In genomic region chr17:47288531-47289116, GRCh38 we compare ENCODE assay signal across 1 cellular context.
TF ChIP-seq lines count a peak whose summit lies in the region.

No MANE protein-coding gene starts in this region.

TF ChIP-seq in K562, 482 proteins besides CTCF, POLR2A, EP300 and RAD21 (continued from another document):
- no peak for TF ChIP-seq PBX2 (CRISPR knock-in tag; IDR thresholded peaks at IDR 0.05; ENCODE audit: low read depth)
- no peak for TF ChIP-seq PBX2 (tag; conservative IDR thresholded peaks at IDR 0.05; ENCODE audit: low read depth)
- peak; percentile 69 for TF ChIP-seq NEUROD1 (IDR thresholded peaks at IDR 0.05; ENCODE audit: borderline replicate concordance, low read depth, low read length, partially characterized antibody)
- TF ChIP-seq ZNF197 (CRISPR knock-in tag; IDR thresholded peaks at IDR 0.05; ENCODE audit: low read depth): peak; percentile 67; the same call in 1 of the 2 replicates
- peak; percentile 69; the same call in 1 of the 2 replicates for TF ChIP-seq GTF2A2 (tag; IDR thresholded peaks at IDR 0.05)
- TF ChIP-seq KDM2B (CRISPR knock-in tag; IDR thresholded peaks at IDR 0.05): no peak
- no peak; the same call in 1 of the 2 replicates for TF ChIP-seq IRF9 (tag; IDR thresholded peaks at IDR 0.05)
- peak; percentile 77 for TF ChIP-seq ZNF589 (CRISPR knock-in tag; IDR thresholded peaks at IDR 0.05; ENCODE audit: low read depth)
- peak; percentile 85 for TF ChIP-seq CCNT2 (IDR thresholded peaks at IDR 0.05; ENCODE audit: borderline replicate concordance, extremely low read depth, insufficient read length, low read depth, low read length)
- peak; percentile 68; the same call in 1 of the 2 replicates for TF ChIP-seq HDAC2 (IDR thresholded peaks at IDR 0.05)
- no peak for TF ChIP-seq ZFP30 (CRISPR knock-in tag; IDR thresholded peaks at IDR 0.05; ENCODE audit: borderline replicate concordance)
- peak; percentile 87 for TF ChIP-seq TEAD4 (IDR thresholded peaks at IDR 0.05; ENCODE audit: low read length)
- TF ChIP-seq TEAD4 (CRISPR knock-in tag; IDR thresholded peaks at IDR 0.05; ENCODE audit: borderline replicate concordance): no peak
- 0 out of 2 replicates have a peak, but pooled peaks have one; percentile 36 for TF ChIP-seq THRB (CRISPR knock-in tag; conservative IDR thresholded peaks at IDR 0.05)
- TF ChIP-seq, protein P1, sequence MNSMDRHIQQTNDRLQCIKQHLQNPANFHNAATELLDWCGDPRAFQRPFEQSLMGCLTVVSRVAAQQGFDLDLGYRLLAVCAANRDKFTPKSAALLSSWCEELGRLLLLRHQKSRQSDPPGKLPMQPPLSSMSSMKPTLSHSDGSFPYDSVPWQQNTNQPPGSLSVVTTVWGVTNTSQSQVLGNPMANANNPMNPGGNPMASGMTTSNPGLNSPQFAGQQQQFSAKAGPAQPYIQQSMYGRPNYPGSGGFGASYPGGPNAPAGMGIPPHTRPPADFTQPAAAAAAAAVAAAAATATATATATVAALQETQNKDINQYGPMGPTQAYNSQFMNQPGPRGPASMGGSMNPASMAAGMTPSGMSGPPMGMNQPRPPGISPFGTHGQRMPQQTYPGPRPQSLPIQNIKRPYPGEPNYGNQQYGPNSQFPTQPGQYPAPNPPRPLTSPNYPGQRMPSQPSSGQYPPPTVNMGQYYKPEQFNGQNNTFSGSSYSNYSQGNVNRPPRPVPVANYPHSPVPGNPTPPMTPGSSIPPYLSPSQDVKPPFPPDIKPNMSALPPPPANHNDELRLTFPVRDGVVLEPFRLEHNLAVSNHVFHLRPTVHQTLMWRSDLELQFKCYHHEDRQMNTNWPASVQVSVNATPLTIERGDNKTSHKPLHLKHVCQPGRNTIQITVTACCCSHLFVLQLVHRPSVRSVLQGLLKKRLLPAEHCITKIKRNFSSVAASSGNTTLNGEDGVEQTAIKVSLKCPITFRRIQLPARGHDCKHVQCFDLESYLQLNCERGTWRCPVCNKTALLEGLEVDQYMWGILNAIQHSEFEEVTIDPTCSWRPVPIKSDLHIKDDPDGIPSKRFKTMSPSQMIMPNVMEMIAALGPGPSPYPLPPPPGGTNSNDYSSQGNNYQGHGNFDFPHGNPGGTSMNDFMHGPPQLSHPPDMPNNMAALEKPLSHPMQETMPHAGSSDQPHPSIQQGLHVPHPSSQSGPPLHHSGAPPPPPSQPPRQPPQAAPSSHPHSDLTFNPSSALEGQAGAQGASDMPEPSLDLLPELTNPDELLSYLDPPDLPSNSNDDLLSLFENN (IDR thresholded peaks at IDR 0.05; ENCODE audit: low read depth in 2 of 2, low read length in 2 of 2): peak in 1 of 2 experiments; percentile 85; a peak in 2 of 4 replicates
- no peak for TF ChIP-seq NR4A1 (CRISPR knock-in tag; IDR thresholded peaks at IDR 0.05)
- TF ChIP-seq NR4A1 (tag; IDR thresholded peaks at IDR 0.05): peak; percentile 85
- TF ChIP-seq SRF (CRISPR knock-in tag; IDR thresholded peaks at IDR 0.05): peak in 1 of 2 experiments; percentile 94; a peak in 2 of 4 replicates
- TF ChIP-seq NCOR1 (IDR thresholded peaks at IDR 0.05): peak; percentile 91
- 0 out of 4 replicates have a peak, but pooled peaks of 1 of the 2 experiments have one; percentile 12 for TF ChIP-seq FOXA3 (CRISPR knock-in tag; conservative IDR thresholded peaks at IDR 0.05 in 1 of 2, IDR thresholded peaks at IDR 0.05 in 1 of 2)
- 0 out of 2 replicates have a peak, but pooled peaks have one; percentile 15 for TF ChIP-seq E2F3 (CRISPR knock-in tag; IDR thresholded peaks at IDR 0.05)
- TF ChIP-seq PRDM10 (IDR thresholded peaks at IDR 0.05; ENCODE audit: partially characterized antibody): peak; percentile 34
- TF ChIP-seq ZNF644 (tag; IDR thresholded peaks at IDR 0.05; ENCODE audit: low read depth): peak; percentile 77
- TF ChIP-seq ATF1 (CRISPR knock-in tag; IDR thresholded peaks at IDR 0.05): no peak
- TF ChIP-seq ATF1 (tag; IDR thresholded peaks at IDR 0.05): peak; percentile 53
- TF ChIP-seq RBM14 (IDR thresholded peaks at IDR 0.05; ENCODE audit: borderline replicate concordance, insufficient read depth, low read depth, low read length): no peak
- TF ChIP-seq ZNF41 (CRISPR knock-in tag; conservative IDR thresholded peaks at IDR 0.05): peak; percentile 68
- TF ChIP-seq TBL1XR1 (IDR thresholded peaks at IDR 0.05; ENCODE audit: low read length in 2 of 2): peak in 1 of 2 experiments; percentile 79; a peak in 2 of 4 replicates
- 0 out of 2 replicates have a peak, but pooled peaks have one; percentile 44 for TF ChIP-seq ATF7 (IDR thresholded peaks at IDR 0.05)
- peak; percentile 45; the same call in 1 of the 2 replicates for TF ChIP-seq PML (IDR thresholded peaks at IDR 0.05; ENCODE audit: low read length)
- no peak for TF ChIP-seq ZNF384 (IDR thresholded peaks at IDR 0.05; ENCODE audit: low read depth, low read length)
- peak; percentile 94 for TF ChIP-seq BACH1 (tag; IDR thresholded peaks at IDR 0.05)
- TF ChIP-seq, protein P2, sequence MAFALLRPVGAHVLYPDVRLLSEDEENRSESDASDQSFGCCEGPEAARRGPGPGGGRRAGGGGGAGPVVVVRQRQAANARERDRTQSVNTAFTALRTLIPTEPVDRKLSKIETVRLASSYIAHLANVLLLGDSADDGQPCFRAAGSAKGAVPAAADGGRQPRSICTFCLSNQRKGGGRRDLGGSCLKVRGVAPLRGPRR (CRISPR knock-in tag; IDR thresholded peaks at IDR 0.05): peak; percentile 24; the same call in 1 of the 2 replicates
- TF ChIP-seq MEIS2 (IDR thresholded peaks at IDR 0.05; ENCODE audit: partially characterized antibody): peak; percentile 39
- peak in 1 of 2 experiments; percentile 58; a peak in 1 of 4 replicates for TF ChIP-seq FOXK2 (conservative IDR thresholded peaks at IDR 0.05 in 1 of 2, IDR thresholded peaks at IDR 0.05 in 1 of 2; ENCODE audit: low read depth in 2 of 2)
- TF ChIP-seq MIER1 (IDR thresholded peaks at IDR 0.05; ENCODE audit: low read depth): 0 out of 2 replicates have a peak, but pooled peaks have one; percentile 30
- TF ChIP-seq L3MBTL2 (IDR thresholded peaks at IDR 0.05): peak; percentile 77
- TF ChIP-seq FOXM1 (IDR thresholded peaks at IDR 0.05; ENCODE audit: low read depth): peak; percentile 70
- no peak for TF ChIP-seq FOXM1 (CRISPR knock-in tag; IDR thresholded peaks at IDR 0.05; ENCODE audit: low read depth)
- TF ChIP-seq, protein P3, sequence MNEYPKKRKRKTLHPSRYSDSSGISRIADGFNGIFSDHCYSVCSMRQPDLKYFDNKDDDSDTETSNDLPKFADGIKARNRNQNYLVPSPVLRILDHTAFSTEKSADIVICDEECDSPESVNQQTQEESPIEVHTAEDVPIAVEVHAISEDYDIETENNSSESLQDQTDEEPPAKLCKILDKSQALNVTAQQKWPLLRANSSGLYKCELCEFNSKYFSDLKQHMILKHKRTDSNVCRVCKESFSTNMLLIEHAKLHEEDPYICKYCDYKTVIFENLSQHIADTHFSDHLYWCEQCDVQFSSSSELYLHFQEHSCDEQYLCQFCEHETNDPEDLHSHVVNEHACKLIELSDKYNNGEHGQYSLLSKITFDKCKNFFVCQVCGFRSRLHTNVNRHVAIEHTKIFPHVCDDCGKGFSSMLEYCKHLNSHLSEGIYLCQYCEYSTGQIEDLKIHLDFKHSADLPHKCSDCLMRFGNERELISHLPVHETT (CRISPR knock-in tag; conservative IDR thresholded peaks at IDR 0.05 in 1 of 2, IDR thresholded peaks at IDR 0.05 in 1 of 2): peak in 1 of 2 experiments; percentile 80; a peak in 2 of 4 replicates
- TF ChIP-seq MAFK (IDR thresholded peaks at IDR 0.05; ENCODE audit: low read length): peak; percentile 96
